ENCODE assay signal across 20 cellular contexts in genomic region chr6:52726741-52727535, GRCh38. TPM values are rescaled to one million over a fixed set of nuclear protein-coding genes. Genes with fewer than 3 reads are reported as not detected.
DNase-seq lines count a peak whose midpoint lies in the region; ATAC-seq, FAIRE-seq and TF ChIP-seq lines count a peak whose summit lies in the region.
"Had no signal": no experiment of that assay in that cellular context is flagged by ENCODE, and none has a peak within 500 bp of the region (broad histone marks: within the 10 kb centered on the region; RNA-seq: fewer than 3 reads in every experiment).

No MANE protein-coding gene starts in this region.

- H3K9me3 ChIP-seq in neural progenitor cell (ENCODE audit: low read depth) = no peaks in the 10 kb centered on the region

- no peak for ATAC-seq in GM21737 (IDR thresholded peaks at IDR 0.05; ENCODE audit: unreplicated experiment)

- H3K27ac Mint-ChIP-seq in neural progenitor cell (peak overlapping the region; percentile 57), glutamatergic neuron (ENCODE audit: unreplicated experiment) (no peak overlapping the region)
- H3K27ac Mint-ChIP-seq: CD8-positive, alpha-beta memory T cell had no signal

- H3K9me3 Mint-ChIP-seq in neural progenitor cell (peaks cover 2% of the 10 kb centered on the region), glutamatergic neuron (ENCODE audit: unreplicated experiment) (no peaks in the 10 kb centered on the region)
- H3K9me3 Mint-ChIP-seq: CD8-positive, alpha-beta memory T cell; nephron had no signal

- no peaks in the 10 kb centered on the region for H3K36me3 ChIP-seq in bronchial epithelial cell (ENCODE audit: control insufficient read depth, insufficient read depth, low read length)
- H3K36me3 ChIP-seq in neural progenitor cell = no peaks in the 10 kb centered on the region

- DNase-seq in DMS53 (lab: John Stamatoyannopoulos, UW) = peak; percentile 76
- peak; percentile 82 for DNase-seq in NCI-H82 (lab: John Stamatoyannopoulos, UW)
- peak; percentile 84 for DNase-seq in bronchial epithelial cell (ENCODE audit: low read depth)
- peak; percentile 24 for DNase-seq in neural progenitor cell (ENCODE audit: low spot score)
- no peak for DNase-seq in NCI-H1048 (lab: John Stamatoyannopoulos, UW)
- DNase-seq in glutamatergic neuron = no peak
- no peak for DNase-seq in cerebellar nuclear complex (lab: John Stamatoyannopoulos, UW)
- DNase-seq: activated CD4-positive, alpha-beta T cell treated with anti-CD3 and anti-CD28 coated beads, Interleukin-2, amount 50 U/mL, for 4 hours; activated naive CD4-positive, alpha-beta T cell; CD8-positive, alpha-beta memory T cell; effector CD8-positive, alpha-beta T cell; kidney; NCI-H1436; T-helper 1 cell had no signal

- peak overlapping the region; percentile 47 for H2AFZ ChIP-seq in neural progenitor cell (replicated peaks)

- H3K79me2 ChIP-seq in neural progenitor cell (ENCODE audit: low read depth) = no peaks in the 10 kb centered on the region

- no peak for TF ChIP-seq CTCF in bronchial epithelial cell (IDR thresholded peaks at IDR 0.05; ENCODE audit: insufficient read depth, low read length, severe bottlenecking)
- TF ChIP-seq CTCF in neural progenitor cell (IDR thresholded peaks at IDR 0.05) = no peak
- TF ChIP-seq CTCF in glutamatergic neuron (IDR thresholded peaks at IDR 0.05; ENCODE audit: partially characterized antibody, unreplicated experiment) = no peak

- H3K4me1 Mint-ChIP-seq in neural progenitor cell = peaks cover 15% of the 10 kb centered on the region
- peaks cover 3% of the 10 kb centered on the region for H3K4me1 Mint-ChIP-seq in glutamatergic neuron (ENCODE audit: low read depth, unreplicated experiment)
- H3K4me1 Mint-ChIP-seq: CD8-positive, alpha-beta memory T cell had no signal

- no peaks in the 10 kb centered on the region for H3K27me3 ChIP-seq in bronchial epithelial cell (ENCODE audit: control insufficient read depth, insufficient read depth, low read length)
- no peaks in the 10 kb centered on the region for H3K27me3 ChIP-seq in neural progenitor cell

- no peak overlapping the region for H3K4me3 ChIP-seq in bronchial epithelial cell (ENCODE audit: low read depth, low read length)
- H3K4me3 ChIP-seq in neural progenitor cell = no peak overlapping the region

- H3K27ac ChIP-seq in neural progenitor cell = peak overlapping the region; percentile 9

- peaks cover 22% of the 10 kb centered on the region for H3K4me1 ChIP-seq in neural progenitor cell

- H3K27me3 Mint-ChIP-seq in neural progenitor cell (ENCODE audit: insufficient read depth, low read depth) = no peaks in the 10 kb centered on the region
- peaks cover 2% of the 10 kb centered on the region for H3K27me3 Mint-ChIP-seq in glutamatergic neuron (ENCODE audit: unreplicated experiment)

- peak overlapping the region; percentile 7 for H3K4me2 ChIP-seq in neural progenitor cell

- H3K9ac ChIP-seq in neural progenitor cell = no peak overlapping the region

- no peaks in the 10 kb centered on the region for H4K20me1 ChIP-seq in neural progenitor cell (ENCODE audit: low read depth)

- no peaks in the 10 kb centered on the region for H3K36me3 Mint-ChIP-seq in neural progenitor cell
- no peaks in the 10 kb centered on the region for H3K36me3 Mint-ChIP-seq in glutamatergic neuron (ENCODE audit: unreplicated experiment)
- H3K36me3 Mint-ChIP-seq: CD8-positive, alpha-beta memory T cell had no signal

- H3K4me3 Mint-ChIP-seq in neural progenitor cell (no peak overlapping the region), glutamatergic neuron (ENCODE audit: unreplicated experiment) (no peak overlapping the region)
- H3K4me3 Mint-ChIP-seq: CD8-positive, alpha-beta memory T cell; nephron had no signal

- H3F3A ChIP-seq in neural progenitor cell (ENCODE audit: low read depth) = peaks cover 11% of the 10 kb centered on the region

- FAIRE-seq in bronchial epithelial cell (lab: Jason Lieb, UNC) = no peak
- FAIRE-seq: G401.6, kidney had no signal

RNA-seq across cellular contexts. Expression of gene GSTA2, which starts 36.3 kb away (rescaled TPM):
- total RNA-seq in bronchial epithelial cell (not detected in 2 replicates), neural progenitor cell (ENCODE audit: low replicate concordance) (not detected in 2 replicates), glutamatergic neuron (ENCODE audit: unreplicated experiment) (not detected)
- total RNA-seq: CD8-positive, alpha-beta memory T cell; cerebellum; HT1080; pulmonary artery endothelial cell had no signal

RNA-seq across cellular contexts. Expression of gene TMEM14A, which starts 56.0 kb away (rescaled TPM):
- total RNA-seq in bronchial epithelial cell = 20.1 and 22.6 TPM in 2 replicates
- 23.4 and 33.7 TPM in 2 replicates for total RNA-seq in neural progenitor cell (ENCODE audit: low replicate concordance)
- 26.3 TPM for total RNA-seq in glutamatergic neuron (ENCODE audit: unreplicated experiment)

Comparison
In these comparisons a context has a peak if more than half of its experiments do, and no peak if none do; other contexts are left out.
1. DNase-seq: peak in DMS53 (single experiment), NCI-H82 (single experiment), bronchial epithelial cell (single experiment) and neural progenitor cell (single experiment); none in NCI-H1048 (single experiment), glutamatergic neuron (single experiment) and cerebellar nuclear complex (0 of 2).